ENCODE assay signal across 19 cellular contexts in the genomic region with DNA sequence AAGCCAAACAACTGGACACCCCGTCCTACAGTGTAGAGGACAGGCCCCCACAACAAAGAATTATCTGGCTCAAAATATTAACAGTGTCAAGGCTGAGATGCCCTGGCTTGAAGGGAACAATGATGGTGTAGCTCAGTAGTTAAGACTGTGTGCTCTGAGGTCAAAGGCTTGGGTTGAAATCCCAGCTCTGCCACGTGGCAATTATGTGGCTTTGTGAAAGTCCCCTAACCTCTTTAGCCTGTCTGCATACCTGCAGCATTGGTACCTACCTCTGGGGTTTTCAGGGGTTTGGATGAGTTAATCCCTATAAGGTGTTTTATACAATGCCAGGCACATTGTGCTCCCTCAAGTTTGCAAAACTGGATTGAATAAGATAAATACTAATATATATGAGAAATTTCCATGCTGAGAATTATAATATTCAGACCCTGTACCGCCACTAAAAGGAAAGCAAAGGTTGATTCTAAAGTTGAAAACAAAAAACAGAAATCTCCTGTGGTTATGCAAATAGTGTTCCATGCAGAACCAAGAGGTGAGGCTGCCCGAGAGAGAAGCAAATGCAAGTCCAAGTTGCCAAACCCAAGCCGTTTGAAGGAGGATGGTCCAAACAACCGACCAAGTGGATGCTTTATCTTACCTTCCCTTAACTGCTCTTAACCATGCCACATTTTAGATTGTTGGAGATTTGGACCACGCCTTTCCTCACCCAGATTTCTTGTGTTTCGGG.
A peak's percentile ranks its signal among the peaks of the same experiment; 100 is the strongest.
DNase-seq lines count a peak whose midpoint lies in the region; ATAC-seq, FAIRE-seq and TF ChIP-seq lines count a peak whose summit lies in the region.
"Had no signal": no experiment of that assay in that cellular context is flagged by ENCODE, and none has a peak within 500 bp of the region (broad histone marks: within the 10 kb centered on the region; RNA-seq: fewer than 3 reads in every experiment).

No MANE protein-coding gene starts in this region.

- TF ChIP-seq POLR2A in transverse colon (IDR thresholded peaks at IDR 0.05), result no peak

- H2AFZ ChIP-seq in astrocyte (ENCODE audit: low read depth, low read length), result peak overlapping the region; percentile 3
- H2AFZ ChIP-seq: GM23248 had no signal

- ATAC-seq in HG02870 (IDR thresholded peaks at IDR 0.05; ENCODE audit: unreplicated experiment) (peak; percentile 58), HG02970 (IDR thresholded peaks at IDR 0.05; ENCODE audit: low FRiP score, unreplicated experiment) (no peak)
- ATAC-seq: HCT116 had no signal

- intact Hi-C loops in transverse colon (cut with DNase I; ENCODE audit: low total_unique reads), result no loop called here

- TF ChIP-seq CTCF in astrocyte (IDR thresholded peaks at IDR 0.05; ENCODE audit: insufficient read depth, low read depth, low read length) (no peak), transverse colon (IDR thresholded peaks at IDR 0.05) (no peak)

- H3K9ac ChIP-seq in BLaER1 treated with 17β-estradiol and CSF1 and Interleukin-3, amounts not matched to agents 10 nM and 100 nM, result no peak overlapping the region
- no peak overlapping the region for H3K9ac ChIP-seq in astrocyte (ENCODE audit: low read length)
- H3K9ac ChIP-seq: GM23248, KMS-11 had no signal

- H3K4me1 Mint-ChIP-seq in astrocyte (ENCODE audit: low read depth, unreplicated experiment), result peaks cover 22% of the 10 kb centered on the region

- no peak overlapping the region for H3K4me3 Mint-ChIP-seq in astrocyte (ENCODE audit: unreplicated experiment)
- H3K4me3 Mint-ChIP-seq: B cell; CD4-positive, alpha-beta memory T cell had no signal

- peak overlapping the region in 6 of 11 experiments; percentile 63 to 84 (median 74); a peak in 10 of 22 replicates for H3K4me2 ChIP-seq in BLaER1 treated with 17β-estradiol and CSF1 and Interleukin-3, amounts not matched to agents 10 nM and 100 nM
- no peak overlapping the region for H3K4me2 ChIP-seq in astrocyte (ENCODE audit: low read length)
- H3K4me2 ChIP-seq: KMS-11 had no signal

- peaks cover 17% of the 10 kb centered on the region for H3K9me3 Mint-ChIP-seq in astrocyte (ENCODE audit: unreplicated experiment)

- in situ Hi-C loops in transverse colon (cut with MboI; ENCODE audit: low pct_ligation_motif_present in 1 of 4, low pct_unique_long_range_greater_than_20kb in 1 of 4, low sequenced_read_pairs in 3 of 4), result no loop called here

- WGBS in transverse colon (ENCODE audit: low coverage in 1 of 2), 2 donors, result 57 to 73% methylated on average over 3 to 8 of the region's 8 CpGs

- H3K27me3 ChIP-seq in BLaER1 treated with 17β-estradiol and CSF1 and Interleukin-3, amounts not matched to agents 10 nM and 100 nM, result no peaks in the 10 kb centered on the region
- H3K27me3 ChIP-seq in astrocyte (ENCODE audit: insufficient read depth, low read length) (no peaks in the 10 kb centered on the region), transverse colon (no peaks in the 10 kb centered on the region)

- DNase-seq in astrocyte (ENCODE audit: low read depth) (no peak), transverse colon (peak; percentile 30), OCI-M2 (lab: John Stamatoyannopoulos, UW; ENCODE audit: unreplicated experiment) (no peak), NCI-H1092 treated with DMSO at 0.1 percent for 48 hours (lab: John Stamatoyannopoulos, UW) (no peak)
- DNase-seq: 8988T; CD4-positive, alpha-beta memory T cell; DMS153; DMS79 treated with DMSO at 0.1 percent for 48 hours; EL; GM23248 had no signal

- no peak overlapping the region for H3K27ac Mint-ChIP-seq in astrocyte (ENCODE audit: unreplicated experiment)
- H3K27ac Mint-ChIP-seq: B cell; CD4-positive, alpha-beta memory T cell had no signal

- H3K79me2 ChIP-seq in astrocyte (ENCODE audit: insufficient read depth, low read length), result no peaks in the 10 kb centered on the region

- TF ChIP-seq EP300 in transverse colon (IDR thresholded peaks at IDR 0.05; ENCODE audit: low read depth), result no peak

- peaks cover 6% of the 10 kb centered on the region for H3K36me3 Mint-ChIP-seq in astrocyte (ENCODE audit: low read depth, unreplicated experiment)

- H4K20me1 ChIP-seq in BLaER1 treated with 17β-estradiol and CSF1 and Interleukin-3, amounts not matched to agents 10 nM and 100 nM, result no peaks in the 10 kb centered on the region
- no peaks in the 10 kb centered on the region for H4K20me1 ChIP-seq in astrocyte (ENCODE audit: insufficient read depth, low read length)

- H3K4me3 ChIP-seq in BLaER1 treated with 17β-estradiol and CSF1 and Interleukin-3, amounts not matched to agents 10 nM and 100 nM, result no peak overlapping the region
- H3K4me3 ChIP-seq in astrocyte (ENCODE audit: insufficient read depth, low read depth, low read length) (no peak overlapping the region), transverse colon (no peak overlapping the region)
- H3K4me3 ChIP-seq: GM23248 had no signal

- H3K4me1 ChIP-seq in BLaER1 treated with 17β-estradiol and CSF1 and Interleukin-3, amounts not matched to agents 10 nM and 100 nM, result peaks cover 14 to 44% (median 34%) of the 10 kb centered on the region in 10 experiments
- H3K4me1 ChIP-seq in astrocyte (ENCODE audit: insufficient read depth, low read length) (peaks cover 37% of the 10 kb centered on the region), transverse colon (no peaks in the 10 kb centered on the region)

- no peaks in the 10 kb centered on the region for H3K27me3 Mint-ChIP-seq in astrocyte (ENCODE audit: low read depth, unreplicated experiment)
- H3K27me3 Mint-ChIP-seq: CD4-positive, alpha-beta memory T cell had no signal

- no peaks in the 10 kb centered on the region for H3K36me3 ChIP-seq in BLaER1 treated with 17β-estradiol and CSF1 and Interleukin-3, amounts not matched to agents 10 nM and 100 nM
- no peaks in the 10 kb centered on the region for H3K36me3 ChIP-seq in astrocyte (ENCODE audit: insufficient read depth, low read length)
- no peaks in the 10 kb centered on the region for H3K36me3 ChIP-seq in transverse colon

- H3K27ac ChIP-seq in BLaER1 treated with 17β-estradiol and CSF1 and Interleukin-3, amounts not matched to agents 10 nM and 100 nM, result peak overlapping the region in 3 of 11 experiments; percentile 49 to 63 (median 57); a peak in 5 of 22 replicates
- H3K27ac ChIP-seq in astrocyte (ENCODE audit: low read depth, low read length), result no peak overlapping the region
- H3K27ac ChIP-seq in transverse colon, result peak overlapping the region in 1 of 4 donors; percentile 17
- H3K27ac ChIP-seq: C4-2B, GM23248, KMS-11 had no signal

- H3K9me3 ChIP-seq in BLaER1 treated with 17β-estradiol and CSF1 and Interleukin-3, amounts not matched to agents 10 nM and 100 nM (replicated peaks in 1 of 11), result peaks cover 12 to 24% (median 19%) of the 10 kb centered on the region in 11 experiments
- H3K9me3 ChIP-seq in astrocyte (ENCODE audit: insufficient read depth, low read depth, low read length) (no peaks in the 10 kb centered on the region), transverse colon (no peaks in the 10 kb centered on the region)

- no peak for FAIRE-seq in astrocyte (lab: Jason Lieb, UNC)
- FAIRE-seq: G401.6, H54 had no signal
